In the genomic region with DNA sequence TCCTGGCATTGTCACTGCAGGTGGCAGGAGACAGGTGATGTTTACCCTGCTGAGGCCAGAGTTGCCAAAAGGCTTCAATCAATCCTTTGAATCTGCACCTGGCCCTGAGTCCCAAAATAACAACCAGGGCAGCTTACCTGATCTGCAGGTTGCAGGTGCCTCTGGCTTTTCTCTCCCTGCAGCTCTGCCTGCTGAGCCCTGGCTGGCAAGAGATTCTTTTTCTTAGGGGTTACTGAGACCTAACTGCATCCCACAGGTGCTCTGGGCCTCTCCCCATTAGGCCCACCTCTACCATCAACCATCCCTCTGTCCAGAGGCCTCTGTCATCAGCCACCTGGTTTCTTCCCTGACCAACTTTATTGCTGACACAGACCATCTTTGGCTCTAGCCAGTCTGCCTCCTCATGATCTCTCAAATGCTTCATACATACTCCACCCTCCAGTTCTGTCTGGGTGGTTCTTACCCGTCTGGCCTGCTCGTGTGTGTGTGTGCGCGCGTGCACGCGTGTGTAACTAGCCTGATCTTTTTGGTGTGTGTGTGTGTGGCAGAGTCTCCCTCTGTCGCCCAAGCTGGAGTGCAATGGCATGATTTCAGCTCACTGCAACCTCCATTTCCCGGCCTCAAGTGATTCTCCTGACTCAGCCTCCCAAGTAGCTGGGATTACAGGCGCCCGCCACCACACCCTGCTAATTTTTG, we compare ENCODE assay signal across 1 cellular context.
TF ChIP-seq lines count a peak whose summit lies in the region.

No MANE protein-coding gene starts in this region.

TF ChIP-seq in A549, 52 proteins besides CTCF, POLR2A, EP300 and RAD21 (continued from another document):
- TF ChIP-seq MAZ (IDR thresholded peaks at IDR 0.05; ENCODE audit: borderline replicate concordance, low read depth, low read length) = no peak
- TF ChIP-seq HDAC2 (IDR thresholded peaks at IDR 0.05) = no peak
- no peak for TF ChIP-seq FOSB (CRISPR knock-in tag; IDR thresholded peaks at IDR 0.05)
- TF ChIP-seq JUN (IDR thresholded peaks at IDR 0.05) = 0 out of 5 replicates have a peak, but pooled peaks of 1 of the 2 experiments have one; percentile 4
- TF ChIP-seq CBX8 (IDR thresholded peaks at IDR 0.05) = no peak
- TF ChIP-seq RARB (CRISPR knock-in tag; IDR thresholded peaks at IDR 0.05) = no peak
- TF ChIP-seq NFE2L2 (conservative IDR thresholded peaks at IDR 0.05; ENCODE audit: low read length) = no peak
- TF ChIP-seq CEBPB (IDR thresholded peaks at IDR 0.05) = no peak
TF ChIP-seq in A549: peak in this region for 2.
